Comparison of ENCODE assay signal across 35 cellular contexts in the genomic region with DNA sequence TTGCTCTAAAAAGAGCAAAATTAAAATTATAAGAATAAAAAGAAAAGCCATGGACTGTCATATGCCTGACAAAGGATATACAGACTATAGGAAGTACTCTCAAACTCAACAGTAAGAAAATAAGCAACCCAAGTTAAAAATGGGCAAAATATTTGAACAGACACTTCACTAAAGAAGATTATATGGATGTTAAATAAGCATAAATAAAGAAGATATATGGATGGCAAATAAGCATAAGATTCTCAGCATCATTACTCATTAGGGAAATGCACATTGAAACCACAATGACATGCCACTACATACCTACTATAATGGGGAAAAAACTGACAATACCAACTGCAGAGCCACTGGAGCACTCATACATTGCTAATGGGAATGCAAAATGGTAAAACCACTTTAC. TPM values are rescaled to one million over a fixed set of nuclear protein-coding genes. Genes with fewer than 3 reads are reported as not detected.
"Had no signal": no experiment of that assay in that cellular context is flagged by ENCODE, and none has a peak within 500 bp of the region (broad histone marks: within the 10 kb centered on the region; RNA-seq: fewer than 3 reads in every experiment).

No MANE protein-coding gene starts in this region.

- H3K36me3 ChIP-seq: adrenal gland, ascending aorta, brain microvascular endothelial cell, cardiac muscle cell had no signal

- H3K27ac ChIP-seq: adrenal gland, ascending aorta, body of pancreas, brain microvascular endothelial cell, cardiac muscle cell had no signal

- H3K4me3 ChIP-seq: adrenal gland, ascending aorta, body of pancreas, cardiac muscle cell had no signal

- H3K27me3 ChIP-seq: adrenal gland, ascending aorta, body of pancreas, brain microvascular endothelial cell, cardiac muscle cell had no signal

- DNase-seq: activated effector memory CD4-positive, alpha-beta T cell treated with anti-CD3 and anti-CD28 coated beads, Interleukin-2, amount 50 U/mL, for 16 hours; activated effector memory CD4-positive, alpha-beta T cell treated with Interleukin-2 at 50 U/mL for 16 hours; activated gamma-delta T cell; activated gamma-delta T cell treated with Interleukin-2 at 50 U/mL for 16 hours; activated naive CD4-positive, alpha-beta T cell; activated naive CD4-positive, alpha-beta T cell treated with anti-CD3 and anti-CD28 coated beads for 36 hours; activated naive CD4-positive, alpha-beta T cell treated with anti-CD3 and anti-CD28 coated beads, Interleukin-2, amount 10 ng/mL, durations not matched to agents 7 days and 5 days; activated naive CD4-positive, alpha-beta T cell treated with anti-CD3 and anti-CD28 coated beads, Interleukin-2, amount 50 U/mL, for 16 hours; activated naive CD4-positive, alpha-beta T cell treated with Interleukin-2 at 50 U/mL for 16 hours; activated naive CD8-positive, alpha-beta T cell treated with anti-CD3 and anti-CD28 coated beads for 36 hours; activated naive CD8-positive, alpha-beta T cell treated with anti-CD3 and anti-CD28 coated beads, Interleukin-2, amount 10 ng/mL, durations not matched to agents 7 days and 5 days; activated naive CD8-positive, alpha-beta T cell treated with anti-CD3 and anti-CD28 coated beads, Interleukin-2, amount 50 U/mL, for 24 hours; activated T-cell treated with anti-CD3 and anti-CD28 coated beads, Interleukin-2, amount 50 U/mL, for 1 hour; activated T-cell treated with anti-CD3 and anti-CD28 coated beads, Interleukin-2, amount 50 U/mL, for 24 hours; activated T-cell treated with anti-CD3 and anti-CD28 coated beads, Interleukin-2, amount 50 U/mL, for 4 hours; activated T-cell treated with anti-CD3 and anti-CD28 coated beads, Interleukin-2, amount 50 U/mL, for 48 hours; activated T-cell treated with anti-CD3 and anti-CD28 coated beads, Interleukin-2, amount 50 U/mL, for 72 hours; amniotic stem cell; amygdala; anterior cingulate cortex; aorta; body of pancreas; brain microvascular endothelial cell; caudate nucleus; central memory CD4-positive, alpha-beta T cell; cerebellar nuclear complex had no signal

- H3K9me3 ChIP-seq: adrenal gland, ascending aorta, body of pancreas had no signal

- FAIRE-seq: astrocyte had no signal

- H3K4me1 ChIP-seq: ascending aorta had no signal

RNA-seq across cellular contexts. Expression of a gene that starts 14.9 kb away (rescaled TPM):
- total RNA-seq: activated naive CD4-positive, alpha-beta T cell treated with anti-CD3 and anti-CD28 coated beads for 36 hours; activated naive CD4-positive, alpha-beta T cell treated with anti-CD3 and anti-CD28 coated beads, Interleukin-2, amount 50 U/mL, for 72 hours; activated naive CD8-positive, alpha-beta T cell treated with anti-CD3 and anti-CD28 coated beads for 36 hours; activated naive CD8-positive, alpha-beta T cell treated with anti-CD3 and anti-CD28 coated beads, Interleukin-2, amount 10 ng/mL, durations not matched to agents 7 days and 5 days; activated T-cell treated with anti-CD3 and anti-CD28 coated beads, Interleukin-2, amount 50 U/mL, for 4 hours; activated T-cell treated with anti-CD3 and anti-CD28 coated beads, Interleukin-2, amount 50 U/mL, for 72 hours; activated T-helper 1 cell treated with anti-CD3 and anti-CD28 coated beads, Interleukin-12 subunit alpha, Interleukin-12 subunit beta, Interleukin-2, Interleukin-4 antibody, amounts not matched to agents 30 ng/mL and 10 ng/mL and 1 ng/mL, durations not matched to agents 14 hours and 24 hours and 36 hours; activated T-helper 17 cell treated with anti-CD3 and anti-CD28 coated beads, Interleukin-2, amount 50 U/mL, for 72 hours; activated T-helper 2 cell treated with anti-CD3 and anti-CD28 coated beads, Interferon-gamma antibody, Interleukin-2, Interleukin-4, amounts not matched to agents 10 μg/mL and 5 μg/mL and 100 μg/mL, durations not matched to agents 14 hours and 24 hours and 36 hours; ascending aorta; body of pancreas had no signal

RNA-seq across cellular contexts. Expression of a gene that starts 45.7 kb away (rescaled TPM):
- total RNA-seq: activated naive CD4-positive, alpha-beta T cell treated with anti-CD3 and anti-CD28 coated beads for 36 hours; activated naive CD4-positive, alpha-beta T cell treated with anti-CD3 and anti-CD28 coated beads, Interleukin-2, amount 50 U/mL, for 72 hours; activated naive CD8-positive, alpha-beta T cell treated with anti-CD3 and anti-CD28 coated beads for 36 hours; activated naive CD8-positive, alpha-beta T cell treated with anti-CD3 and anti-CD28 coated beads, Interleukin-2, amount 10 ng/mL, durations not matched to agents 7 days and 5 days; activated T-cell treated with anti-CD3 and anti-CD28 coated beads, Interleukin-2, amount 50 U/mL, for 72 hours; activated T-helper 1 cell treated with anti-CD3 and anti-CD28 coated beads, Interleukin-12 subunit alpha, Interleukin-12 subunit beta, Interleukin-2, Interleukin-4 antibody, amounts not matched to agents 30 ng/mL and 10 ng/mL and 1 ng/mL, durations not matched to agents 14 hours and 24 hours and 36 hours; activated T-helper 17 cell treated with anti-CD3 and anti-CD28 coated beads, Interleukin-2, amount 50 U/mL, for 72 hours; activated T-helper 2 cell treated with anti-CD3 and anti-CD28 coated beads, Interferon-gamma antibody, Interleukin-2, Interleukin-4, amounts not matched to agents 10 μg/mL and 5 μg/mL and 100 μg/mL, durations not matched to agents 14 hours and 24 hours and 36 hours; chondrocyte had no signal
